ENCODE assay signal across 1 cellular context in genomic region chr14:23567186-23568020, GRCh38.
TF ChIP-seq lines count a peak whose summit lies in the region.

A gene with protein sequence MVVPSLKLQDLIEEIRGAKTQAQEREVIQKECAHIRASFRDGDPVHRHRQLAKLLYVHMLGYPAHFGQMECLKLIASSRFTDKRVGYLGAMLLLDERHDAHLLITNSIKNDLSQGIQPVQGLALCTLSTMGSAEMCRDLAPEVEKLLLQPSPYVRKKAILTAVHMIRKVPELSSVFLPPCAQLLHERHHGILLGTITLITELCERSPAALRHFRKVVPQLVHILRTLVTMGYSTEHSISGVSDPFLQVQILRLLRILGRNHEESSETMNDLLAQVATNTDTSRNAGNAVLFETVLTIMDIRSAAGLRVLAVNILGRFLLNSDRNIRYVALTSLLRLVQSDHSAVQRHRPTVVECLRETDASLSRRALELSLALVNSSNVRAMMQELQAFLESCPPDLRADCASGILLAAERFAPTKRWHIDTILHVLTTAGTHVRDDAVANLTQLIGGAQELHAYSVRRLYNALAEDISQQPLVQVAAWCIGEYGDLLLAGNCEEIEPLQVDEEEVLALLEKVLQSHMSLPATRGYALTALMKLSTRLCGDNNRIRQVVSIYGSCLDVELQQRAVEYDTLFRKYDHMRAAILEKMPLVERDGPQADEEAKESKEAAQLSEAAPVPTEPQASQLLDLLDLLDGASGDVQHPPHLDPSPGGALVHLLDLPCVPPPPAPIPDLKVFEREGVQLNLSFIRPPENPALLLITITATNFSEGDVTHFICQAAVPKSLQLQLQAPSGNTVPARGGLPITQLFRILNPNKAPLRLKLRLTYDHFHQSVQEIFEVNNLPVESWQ (minus strand): TSS chr14:23567791. CDS start chr14:23567314, 477 bp downstream.

TF ChIP-seq in HepG2, 621 proteins besides CTCF, POLR2A, EP300 and RAD21 (continued from another document and continues in another):
- 0 out of 2 replicates have a peak, but pooled peaks have one; percentile 49 for TF ChIP-seq PRDM15 (CRISPR knock-in tag; IDR thresholded peaks at IDR 0.05)
- peak; percentile 90; the same call in 1 of the 2 replicates for TF ChIP-seq TRAFD1 (CRISPR knock-in tag; IDR thresholded peaks at IDR 0.05; ENCODE audit: borderline replicate concordance)
- TF ChIP-seq ZNF724P (CRISPR knock-in tag; IDR thresholded peaks at IDR 0.05; ENCODE audit: borderline replicate concordance): peak; percentile 73; the same call in 1 of the 2 replicates
- peak; percentile 98 for TF ChIP-seq ZNF501 (CRISPR knock-in tag; IDR thresholded peaks at IDR 0.05)
- no peak for TF ChIP-seq REXO4 (CRISPR knock-in tag; IDR thresholded peaks at IDR 0.05; ENCODE audit: borderline replicate concordance)
- no peak for TF ChIP-seq ZNF674 (CRISPR knock-in tag; IDR thresholded peaks at IDR 0.05; ENCODE audit: low read depth)
- no peak for TF ChIP-seq ZNF30 (CRISPR knock-in tag; IDR thresholded peaks at IDR 0.05)
- peak; percentile 76 for TF ChIP-seq RXRA (CRISPR knock-in tag; IDR thresholded peaks at IDR 0.05)
- peak; percentile 74; the same call in 1 of the 2 replicates for TF ChIP-seq SIX4 (CRISPR knock-in tag; IDR thresholded peaks at IDR 0.05)
- TF ChIP-seq MEIS2 (CRISPR knock-in tag; IDR thresholded peaks at IDR 0.05): peak; percentile 88
- no peak for TF ChIP-seq EHMT2 (IDR thresholded peaks at IDR 0.05; ENCODE audit: borderline replicate concordance, low read depth, low read length)
- TF ChIP-seq ZSCAN29 (CRISPR knock-in tag; conservative IDR thresholded peaks at IDR 0.05): peak; percentile 90
- peak; percentile 10; the same call in 1 of the 2 replicates for TF ChIP-seq SAFB2 (CRISPR knock-in tag; IDR thresholded peaks at IDR 0.05; ENCODE audit: borderline replicate concordance, low read depth)
- peak; percentile 75; the same call in 1 of the 2 replicates for TF ChIP-seq NKX3-1 (CRISPR knock-in tag; IDR thresholded peaks at IDR 0.05)
- TF ChIP-seq ZNF205 (CRISPR knock-in tag; IDR thresholded peaks at IDR 0.05): peak; percentile 97
- TF ChIP-seq ZNF772 (CRISPR knock-in tag; IDR thresholded peaks at IDR 0.05): no peak; the same call in none of the 2 replicates
- TF ChIP-seq, protein P1, sequence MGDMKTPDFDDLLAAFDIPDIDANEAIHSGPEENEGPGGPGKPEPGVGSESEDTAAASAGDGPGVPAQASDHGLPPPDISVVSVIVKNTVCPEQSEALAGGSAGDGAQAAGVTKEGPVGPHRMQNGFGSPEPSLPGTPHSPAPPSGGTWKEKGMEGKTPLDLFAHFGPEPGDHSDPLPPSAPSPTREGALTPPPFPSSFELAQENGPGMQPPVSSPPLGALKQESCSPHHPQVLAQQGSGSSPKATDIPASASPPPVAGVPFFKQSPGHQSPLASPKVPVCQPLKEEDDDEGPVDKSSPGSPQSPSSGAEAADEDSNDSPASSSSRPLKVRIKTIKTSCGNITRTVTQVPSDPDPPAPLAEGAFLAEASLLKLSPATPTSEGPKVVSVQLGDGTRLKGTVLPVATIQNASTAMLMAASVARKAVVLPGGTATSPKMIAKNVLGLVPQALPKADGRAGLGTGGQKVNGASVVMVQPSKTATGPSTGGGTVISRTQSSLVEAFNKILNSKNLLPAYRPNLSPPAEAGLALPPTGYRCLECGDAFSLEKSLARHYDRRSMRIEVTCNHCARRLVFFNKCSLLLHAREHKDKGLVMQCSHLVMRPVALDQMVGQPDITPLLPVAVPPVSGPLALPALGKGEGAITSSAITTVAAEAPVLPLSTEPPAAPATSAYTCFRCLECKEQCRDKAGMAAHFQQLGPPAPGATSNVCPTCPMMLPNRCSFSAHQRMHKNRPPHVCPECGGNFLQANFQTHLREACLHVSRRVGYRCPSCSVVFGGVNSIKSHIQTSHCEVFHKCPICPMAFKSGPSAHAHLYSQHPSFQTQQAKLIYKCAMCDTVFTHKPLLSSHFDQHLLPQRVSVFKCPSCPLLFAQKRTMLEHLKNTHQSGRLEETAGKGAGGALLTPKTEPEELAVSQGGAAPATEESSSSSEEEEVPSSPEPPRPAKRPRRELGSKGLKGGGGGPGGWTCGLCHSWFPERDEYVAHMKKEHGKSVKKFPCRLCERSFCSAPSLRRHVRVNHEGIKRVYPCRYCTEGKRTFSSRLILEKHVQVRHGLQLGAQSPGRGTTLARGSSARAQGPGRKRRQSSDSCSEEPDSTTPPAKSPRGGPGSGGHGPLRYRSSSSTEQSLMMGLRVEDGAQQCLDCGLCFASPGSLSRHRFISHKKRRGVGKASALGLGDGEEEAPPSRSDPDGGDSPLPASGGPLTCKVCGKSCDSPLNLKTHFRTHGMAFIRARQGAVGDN (CRISPR knock-in tag; IDR thresholded peaks at IDR 0.05): peak; percentile 97
- no peak for TF ChIP-seq CHCHD3 (CRISPR knock-in tag; IDR thresholded peaks at IDR 0.05)
- TF ChIP-seq SRF (IDR thresholded peaks at IDR 0.05; ENCODE audit: low read depth, low read length): no peak
- no peak for TF ChIP-seq ZNF282 (IDR thresholded peaks at IDR 0.05; ENCODE audit: partially characterized antibody)
- TF ChIP-seq THAP9 (CRISPR knock-in tag; IDR thresholded peaks at IDR 0.05; ENCODE audit: borderline replicate concordance): peak; percentile 89; the same call in 1 of the 2 replicates
- TF ChIP-seq ZNF644 (CRISPR knock-in tag; IDR thresholded peaks at IDR 0.05; ENCODE audit: low read depth): peak; percentile 60; the same call in 1 of the 2 replicates
- TF ChIP-seq, protein P2, sequence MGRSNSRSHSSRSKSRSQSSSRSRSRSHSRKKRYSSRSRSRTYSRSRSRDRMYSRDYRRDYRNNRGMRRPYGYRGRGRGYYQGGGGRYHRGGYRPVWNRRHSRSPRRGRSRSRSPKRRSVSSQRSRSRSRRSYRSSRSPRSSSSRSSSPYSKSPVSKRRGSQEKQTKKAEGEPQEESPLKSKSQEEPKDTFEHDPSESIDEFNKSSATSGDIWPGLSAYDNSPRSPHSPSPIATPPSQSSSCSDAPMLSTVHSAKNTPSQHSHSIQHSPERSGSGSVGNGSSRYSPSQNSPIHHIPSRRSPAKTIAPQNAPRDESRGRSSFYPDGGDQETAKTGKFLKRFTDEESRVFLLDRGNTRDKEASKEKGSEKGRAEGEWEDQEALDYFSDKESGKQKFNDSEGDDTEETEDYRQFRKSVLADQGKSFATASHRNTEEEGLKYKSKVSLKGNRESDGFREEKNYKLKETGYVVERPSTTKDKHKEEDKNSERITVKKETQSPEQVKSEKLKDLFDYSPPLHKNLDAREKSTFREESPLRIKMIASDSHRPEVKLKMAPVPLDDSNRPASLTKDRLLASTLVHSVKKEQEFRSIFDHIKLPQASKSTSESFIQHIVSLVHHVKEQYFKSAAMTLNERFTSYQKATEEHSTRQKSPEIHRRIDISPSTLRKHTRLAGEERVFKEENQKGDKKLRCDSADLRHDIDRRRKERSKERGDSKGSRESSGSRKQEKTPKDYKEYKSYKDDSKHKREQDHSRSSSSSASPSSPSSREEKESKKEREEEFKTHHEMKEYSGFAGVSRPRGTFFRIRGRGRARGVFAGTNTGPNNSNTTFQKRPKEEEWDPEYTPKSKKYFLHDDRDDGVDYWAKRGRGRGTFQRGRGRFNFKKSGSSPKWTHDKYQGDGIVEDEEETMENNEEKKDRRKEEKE (IDR thresholded peaks at IDR 0.05): no peak
- TF ChIP-seq MZF1 (CRISPR knock-in tag; IDR thresholded peaks at IDR 0.05; ENCODE audit: borderline replicate concordance): peak; percentile 96; the same call in 1 of the 2 replicates
- TF ChIP-seq, protein P3, sequence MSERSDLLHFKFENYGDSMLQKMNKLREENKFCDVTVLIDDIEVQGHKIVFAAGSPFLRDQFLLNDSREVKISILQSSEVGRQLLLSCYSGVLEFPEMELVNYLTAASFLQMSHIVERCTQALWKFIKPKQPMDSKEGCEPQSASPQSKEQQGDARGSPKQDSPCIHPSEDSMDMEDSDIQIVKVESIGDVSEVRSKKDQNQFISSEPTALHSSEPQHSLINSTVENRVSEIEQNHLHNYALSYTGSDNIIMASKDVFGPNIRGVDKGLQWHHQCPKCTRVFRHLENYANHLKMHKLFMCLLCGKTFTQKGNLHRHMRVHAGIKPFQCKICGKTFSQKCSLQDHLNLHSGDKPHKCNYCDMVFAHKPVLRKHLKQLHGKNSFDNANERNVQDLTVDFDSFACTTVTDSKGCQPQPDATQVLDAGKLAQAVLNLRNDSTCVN (CRISPR knock-in tag; IDR thresholded peaks at IDR 0.05; ENCODE audit: borderline replicate concordance): peak; percentile 88
- no peak for TF ChIP-seq SRSF9 (IDR thresholded peaks at IDR 0.05; ENCODE audit: borderline replicate concordance, insufficient read depth, low read depth, low read length, poor library complexity, severe bottlenecking)
- TF ChIP-seq RFX1 (IDR thresholded peaks at IDR 0.05): no peak
- TF ChIP-seq RELA (CRISPR knock-in tag; IDR thresholded peaks at IDR 0.05): peak; percentile 98
- TF ChIP-seq, protein P4, sequence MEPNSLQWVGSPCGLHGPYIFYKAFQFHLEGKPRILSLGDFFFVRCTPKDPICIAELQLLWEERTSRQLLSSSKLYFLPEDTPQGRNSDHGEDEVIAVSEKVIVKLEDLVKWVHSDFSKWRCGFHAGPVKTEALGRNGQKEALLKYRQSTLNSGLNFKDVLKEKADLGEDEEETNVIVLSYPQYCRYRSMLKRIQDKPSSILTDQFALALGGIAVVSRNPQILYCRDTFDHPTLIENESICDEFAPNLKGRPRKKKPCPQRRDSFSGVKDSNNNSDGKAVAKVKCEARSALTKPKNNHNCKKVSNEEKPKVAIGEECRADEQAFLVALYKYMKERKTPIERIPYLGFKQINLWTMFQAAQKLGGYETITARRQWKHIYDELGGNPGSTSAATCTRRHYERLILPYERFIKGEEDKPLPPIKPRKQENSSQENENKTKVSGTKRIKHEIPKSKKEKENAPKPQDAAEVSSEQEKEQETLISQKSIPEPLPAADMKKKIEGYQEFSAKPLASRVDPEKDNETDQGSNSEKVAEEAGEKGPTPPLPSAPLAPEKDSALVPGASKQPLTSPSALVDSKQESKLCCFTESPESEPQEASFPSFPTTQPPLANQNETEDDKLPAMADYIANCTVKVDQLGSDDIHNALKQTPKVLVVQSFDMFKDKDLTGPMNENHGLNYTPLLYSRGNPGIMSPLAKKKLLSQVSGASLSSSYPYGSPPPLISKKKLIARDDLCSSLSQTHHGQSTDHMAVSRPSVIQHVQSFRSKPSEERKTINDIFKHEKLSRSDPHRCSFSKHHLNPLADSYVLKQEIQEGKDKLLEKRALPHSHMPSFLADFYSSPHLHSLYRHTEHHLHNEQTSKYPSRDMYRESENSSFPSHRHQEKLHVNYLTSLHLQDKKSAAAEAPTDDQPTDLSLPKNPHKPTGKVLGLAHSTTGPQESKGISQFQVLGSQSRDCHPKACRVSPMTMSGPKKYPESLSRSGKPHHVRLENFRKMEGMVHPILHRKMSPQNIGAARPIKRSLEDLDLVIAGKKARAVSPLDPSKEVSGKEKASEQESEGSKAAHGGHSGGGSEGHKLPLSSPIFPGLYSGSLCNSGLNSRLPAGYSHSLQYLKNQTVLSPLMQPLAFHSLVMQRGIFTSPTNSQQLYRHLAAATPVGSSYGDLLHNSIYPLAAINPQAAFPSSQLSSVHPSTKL (CRISPR knock-in tag; IDR thresholded peaks at IDR 0.05): peak; percentile 77
